In the genomic region with DNA sequence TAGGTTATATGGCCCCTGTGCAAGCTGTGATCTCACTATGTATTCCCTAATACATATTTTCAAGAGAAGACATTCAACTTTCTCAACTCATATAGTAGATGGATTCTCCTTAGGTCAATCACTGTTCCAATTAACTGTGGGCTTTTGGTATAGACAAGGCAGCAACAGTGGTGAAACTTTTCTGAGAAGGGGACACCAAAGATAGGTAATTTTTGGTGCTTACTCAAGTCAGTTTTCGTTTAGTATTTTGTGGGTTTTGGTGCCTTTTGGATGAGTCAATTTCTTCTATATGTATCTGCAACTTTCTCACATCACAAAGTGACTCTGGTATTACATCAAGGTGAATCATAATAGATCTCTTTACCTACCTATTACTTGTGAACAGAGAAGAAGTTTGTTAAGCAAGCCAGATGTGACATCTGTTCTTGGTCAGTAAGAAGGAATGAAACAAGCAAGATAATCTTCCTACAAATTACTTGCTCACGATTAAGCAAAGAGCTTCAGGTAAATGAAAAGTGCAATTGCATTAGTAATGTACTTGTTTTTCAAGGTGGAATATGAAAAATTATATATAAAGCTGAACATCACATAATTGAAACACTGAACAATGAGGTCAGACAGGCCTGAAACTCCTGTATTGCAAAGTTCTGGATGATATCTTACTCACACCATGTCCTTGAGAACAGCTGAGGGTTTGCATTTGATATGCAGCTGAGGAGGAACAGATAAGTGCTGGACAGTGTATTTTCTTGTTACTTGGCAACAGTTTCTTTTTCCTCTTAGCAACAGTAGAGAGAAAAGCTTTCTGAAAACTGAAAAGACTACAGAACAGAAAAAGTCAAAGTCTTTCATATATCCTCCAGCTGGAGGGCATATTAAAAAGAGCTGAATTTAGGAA, we compare ENCODE assay signal across 14 cellular contexts.
A peak's percentile ranks its signal among the peaks of the same experiment; 100 is the strongest.
DNase-seq lines count a peak whose midpoint lies in the region; ATAC-seq and TF ChIP-seq lines count a peak whose summit lies in the region.
"Had no signal": no experiment of that assay in that cellular context is flagged by ENCODE, and none has a peak within 500 bp of the region (broad histone marks: within the 10 kb centered on the region; RNA-seq: fewer than 3 reads in every experiment).

No MANE protein-coding gene starts in this region.

- H3K4me1 ChIP-seq in heart right ventricle: peaks cover 0 to 13% (median 10%) of the 10 kb centered on the region in 9 donors

- 36 to 49% methylated on average over 2 of the region's 2 CpGs for WGBS in heart right ventricle, 2 donors

- ATAC-seq in heart right ventricle (peak; percentile 71 to 98 (median 86)), HG02840 (IDR thresholded peaks at IDR 0.05; ENCODE audit: low FRiP score, unreplicated experiment) (no peak), GM19035 (IDR thresholded peaks at IDR 0.05; ENCODE audit: unreplicated experiment) (no peak)

- no peak overlapping the region for H3K4me3 ChIP-seq in heart right ventricle
- H3K4me3 ChIP-seq: smooth muscle cell had no signal

- H3K27me3 ChIP-seq in heart right ventricle: no peaks in the 10 kb centered on the region

- H3K9me3 Mint-ChIP-seq in activated naive CD4-positive, alpha-beta T cell treated with anti-CD3 and anti-CD28 coated beads, Interleukin-2, amount 50 U/mL, for 24 hours: no peaks in the 10 kb centered on the region
- peaks cover 4% of the 10 kb centered on the region for H3K9me3 Mint-ChIP-seq in activated naive CD8-positive, alpha-beta T cell (ENCODE audit: low read depth)
- H3K9me3 Mint-ChIP-seq: IgD-negative memory B cell had no signal

- no peak for TF ChIP-seq CTCF in heart right ventricle (IDR thresholded peaks at IDR 0.05)

- no peak for DNase-seq in activated naive CD4-positive, alpha-beta T cell treated with Interleukin-2 at 50 U/mL for 16 hours
- DNase-seq in heart right ventricle (peak in 1 of 2 donors; percentile 23), stromal cell of bone marrow (ENCODE audit: low read depth) (peak; percentile 12), OCI-M2 (lab: John Stamatoyannopoulos, UW; ENCODE audit: unreplicated experiment) (no peak)
- DNase-seq: activated CD4-positive, alpha-beta T cell treated with anti-CD3 and anti-CD28 coated beads for 4 hours; AML-193; amygdala; SHP77 had no signal

- H3K27ac Mint-ChIP-seq in activated naive CD4-positive, alpha-beta T cell treated with anti-CD3 and anti-CD28 coated beads, Interleukin-2, amount 50 U/mL, for 24 hours: peak overlapping the region; percentile 39
- peak overlapping the region; percentile 5 for H3K27ac Mint-ChIP-seq in activated naive CD8-positive, alpha-beta T cell
- H3K27ac Mint-ChIP-seq: IgD-negative memory B cell had no signal

- peak overlapping the region in 1 of 10 donors; percentile 37 for H3K27ac ChIP-seq in heart right ventricle

- H3K27me3 Mint-ChIP-seq in activated naive CD4-positive, alpha-beta T cell treated with anti-CD3 and anti-CD28 coated beads, Interleukin-2, amount 50 U/mL, for 24 hours: no peaks in the 10 kb centered on the region
- no peaks in the 10 kb centered on the region for H3K27me3 Mint-ChIP-seq in activated naive CD8-positive, alpha-beta T cell
- H3K27me3 Mint-ChIP-seq: IgD-negative memory B cell had no signal

- H3K36me3 Mint-ChIP-seq in activated naive CD4-positive, alpha-beta T cell treated with anti-CD3 and anti-CD28 coated beads, Interleukin-2, amount 50 U/mL, for 24 hours: no peaks in the 10 kb centered on the region
- peaks cover 6% of the 10 kb centered on the region for H3K36me3 Mint-ChIP-seq in activated naive CD8-positive, alpha-beta T cell
- H3K36me3 Mint-ChIP-seq: IgD-negative memory B cell had no signal

- H3K4me1 Mint-ChIP-seq in activated naive CD4-positive, alpha-beta T cell treated with anti-CD3 and anti-CD28 coated beads, Interleukin-2, amount 50 U/mL, for 24 hours: no peaks in the 10 kb centered on the region
- no peaks in the 10 kb centered on the region for H3K4me1 Mint-ChIP-seq in activated naive CD8-positive, alpha-beta T cell (ENCODE audit: low read depth)
- H3K4me1 Mint-ChIP-seq: IgD-negative memory B cell had no signal

- intact Hi-C loops in heart right ventricle (cut with DNase I): no loop called here

- H3K4me3 Mint-ChIP-seq in activated naive CD4-positive, alpha-beta T cell treated with anti-CD3 and anti-CD28 coated beads, Interleukin-2, amount 50 U/mL, for 24 hours: no peak overlapping the region
- H3K4me3 Mint-ChIP-seq in activated naive CD8-positive, alpha-beta T cell: no peak overlapping the region
- H3K4me3 Mint-ChIP-seq: IgD-negative memory B cell had no signal

- H3K36me3 ChIP-seq in heart right ventricle: no peaks in the 10 kb centered on the region

- H3K9me3 ChIP-seq in heart right ventricle: peaks cover 0 to 6% (median 0%) of the 10 kb centered on the region in 11 donors

Comparison
In these comparisons a context has a peak if more than half of its experiments do, and no peak if none do; other contexts are left out.
1. ATAC-seq: peak in heart right ventricle (8 of 8); none in HG02840 (single experiment) and GM19035 (single experiment).